15 cellular contexts compared by ENCODE assay signal in the genomic region with DNA sequence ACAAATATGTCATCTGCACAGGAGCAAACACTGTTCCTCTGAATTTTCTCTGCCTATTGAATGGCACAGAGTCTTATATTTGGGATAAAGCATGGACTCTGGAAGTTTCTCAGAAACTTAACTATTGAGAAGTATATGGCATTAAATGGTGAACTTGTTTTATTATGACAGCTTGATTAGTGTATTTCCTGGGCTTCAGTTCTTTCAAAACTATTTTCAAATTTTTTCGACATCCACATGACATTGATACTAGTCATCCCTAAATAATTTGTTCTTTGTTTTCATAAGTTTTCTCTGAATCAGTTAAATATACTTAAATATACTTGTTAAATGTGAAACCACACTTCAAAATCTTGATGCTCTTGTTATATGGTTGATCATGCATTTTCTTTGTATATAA.
DNase-seq lines count a peak whose midpoint lies in the region; ATAC-seq and TF ChIP-seq lines count a peak whose summit lies in the region.
"Had no signal": no experiment of that assay in that cellular context is flagged by ENCODE, and none has a peak within 500 bp of the region (broad histone marks: within the 10 kb centered on the region; RNA-seq: fewer than 3 reads in every experiment).

No MANE protein-coding gene starts in this region.

- H3K4me3 ChIP-seq in mammary epithelial cell (replicated peaks in 1 of 3; ENCODE audit: insufficient read depth in 1 of 3, low read depth in 2 of 3, low read length in 3 of 3) (no peak overlapping the region), breast epithelium (no peak overlapping the region), sigmoid colon (no peak overlapping the region)
- H3K4me3 ChIP-seq: A549 had no signal

- CTCF ChIA-PET in mammary epithelial cell (lab: Charles Lee; ENCODE audit: low non-redundant PET) = no interaction called here

- H3K4me3 Mint-ChIP-seq in stimulated activated effector memory CD8-positive, alpha-beta T cell treated with anti-CD3 and anti-CD28 coated beads, Interleukin-12 subunit alpha, Interleukin-12 subunit beta, amount 100 ng/mL, for 72 hours = no peak overlapping the region
- H3K4me3 Mint-ChIP-seq: CD4-positive, alpha-beta T cell; H9 had no signal

- H3K4me2 ChIP-seq in mammary epithelial cell (ENCODE audit: insufficient read depth, low read depth, low read length) = no peak overlapping the region
- H3K4me2 ChIP-seq: A549 had no signal

- no peak overlapping the region for H3K27ac Mint-ChIP-seq in stimulated activated effector memory CD8-positive, alpha-beta T cell treated with anti-CD3 and anti-CD28 coated beads, Interleukin-12 subunit alpha, Interleukin-12 subunit beta, amount 100 ng/mL, for 72 hours
- H3K27ac Mint-ChIP-seq: CD4-positive, alpha-beta T cell; H9 had no signal

- no peaks in the 10 kb centered on the region for H3K9me3 ChIP-seq in mammary epithelial cell (replicated peaks; ENCODE audit: insufficient read depth, low read length)
- H3K9me3 ChIP-seq in breast epithelium = peaks cover 0 to 17% of the 10 kb centered on the region in 2 donors
- H3K9me3 ChIP-seq in sigmoid colon = peaks cover 0 to 4% (median 1%) of the 10 kb centered on the region in 4 donors
- H3K9me3 ChIP-seq: A549, Caco-2 had no signal

- H3K9ac ChIP-seq in mammary epithelial cell (ENCODE audit: insufficient read depth, low read length) = no peak overlapping the region

- H3K27ac ChIP-seq in mammary epithelial cell (ENCODE audit: insufficient read depth, low read depth, low read length) (no peak overlapping the region), breast epithelium (no peak overlapping the region), sigmoid colon (no peak overlapping the region)
- H3K27ac ChIP-seq: 22Rv1, A549, C4-2B had no signal

- H3K4me1 Mint-ChIP-seq in stimulated activated effector memory CD8-positive, alpha-beta T cell treated with anti-CD3 and anti-CD28 coated beads, Interleukin-12 subunit alpha, Interleukin-12 subunit beta, amount 100 ng/mL, for 72 hours = no peaks in the 10 kb centered on the region
- H3K4me1 Mint-ChIP-seq: H9 had no signal

- no peak for TF ChIP-seq EP300 in sigmoid colon (IDR thresholded peaks at IDR 0.05)

- 43% methylated on average over 1 of the region's 1 CpG for WGBS in mammary epithelial cell (ENCODE audit: low coverage, missing lambda C conversion rate)
- 95% methylated on average over 1 of the region's 1 CpG for WGBS in sigmoid colon, 2 donors

- no peaks in the 10 kb centered on the region for H3K4me1 ChIP-seq in mammary epithelial cell (ENCODE audit: insufficient read depth, low read length)
- no peaks in the 10 kb centered on the region for H3K4me1 ChIP-seq in breast epithelium
- no peaks in the 10 kb centered on the region for H3K4me1 ChIP-seq in sigmoid colon
- H3K4me1 ChIP-seq: A549, Caco-2 had no signal

- H3K9me3 Mint-ChIP-seq in stimulated activated effector memory CD8-positive, alpha-beta T cell treated with anti-CD3 and anti-CD28 coated beads, Interleukin-12 subunit alpha, Interleukin-12 subunit beta, amount 100 ng/mL, for 72 hours = no peaks in the 10 kb centered on the region

- H3K27me3 ChIP-seq in mammary epithelial cell (ENCODE audit: insufficient read depth, low read length) (no peaks in the 10 kb centered on the region), breast epithelium (no peaks in the 10 kb centered on the region), sigmoid colon (no peaks in the 10 kb centered on the region)

- in situ Hi-C loops in mammary epithelial cell (cut with MboI; ENCODE audit: low sequenced_read_pairs in 2 of 2) = no loop called here

- peak; percentile 5 for DNase-seq in mammary epithelial cell
- no peak for DNase-seq in breast epithelium (ENCODE audit: low spot score in 2 of 2)
- peak; percentile 28 for DNase-seq in M059J (ENCODE audit: low read depth)
- peak; percentile 0 for DNase-seq in fibroblast of peridontal ligament (ENCODE audit: extremely low read depth)
- no peak for DNase-seq in sigmoid colon
- no peak for DNase-seq in NCI-H446 (lab: John Stamatoyannopoulos, UW)
- no peak for DNase-seq in stimulated activated effector memory CD8-positive, alpha-beta T cell treated with anti-CD3 and anti-CD28 coated beads, Interleukin-12 subunit alpha, Interleukin-12 subunit beta, amount 100 ng/mL, for 72 hours (ENCODE audit: low spot score in 2 of 2)
- DNase-seq: AML-193; Caco-2; CD4-positive, alpha-beta T cell; H9 had no signal

- BruUV-seq in mammary epithelial cell (replicated peaks; lab: Mats Ljungman, UMichigan) = no TSS peak

- no peak for TF ChIP-seq CTCF in mammary epithelial cell (conservative IDR thresholded peaks at IDR 0.05 in 1 of 2, IDR thresholded peaks at IDR 0.05 in 1 of 2; ENCODE audit: extremely low read depth in 1 of 2, insufficient read depth in 1 of 2, low read depth in 1 of 2, low read length in 2 of 2)
- TF ChIP-seq CTCF in breast epithelium (IDR thresholded peaks at IDR 0.05) = no peak
- no peak for TF ChIP-seq CTCF in sigmoid colon (IDR thresholded peaks at IDR 0.05)

- H4K20me1 ChIP-seq in mammary epithelial cell (ENCODE audit: insufficient read depth, low read length) = no peaks in the 10 kb centered on the region

- H3K36me3 ChIP-seq in mammary epithelial cell (ENCODE audit: insufficient read depth, low read length) = no peaks in the 10 kb centered on the region
- H3K36me3 ChIP-seq in breast epithelium = no peaks in the 10 kb centered on the region
- no peaks in the 10 kb centered on the region for H3K36me3 ChIP-seq in sigmoid colon

- no peak for ATAC-seq in GM19455 (IDR thresholded peaks at IDR 0.05; ENCODE audit: unreplicated experiment)
- no peak for ATAC-seq in stimulated activated effector memory CD8-positive, alpha-beta T cell treated with anti-CD3 and anti-CD28 coated beads, Interleukin-12 subunit alpha, Interleukin-12 subunit beta, amount 100 ng/mL, for 72 hours
- ATAC-seq: A549 had no signal

- intact Hi-C loops in mammary epithelial cell (cut with micrococcal nuclease) (no loop called here), breast epithelium (cut with DNase I; ENCODE audit: low total_unique reads) (no loop called here), sigmoid colon (cut with DNase I) (no loop called here)

- no peaks in the 10 kb centered on the region for H3K79me2 ChIP-seq in mammary epithelial cell (ENCODE audit: insufficient read depth, low read length)

- dilution Hi-C loops in mammary epithelial cell (cut with HindIII; ENCODE audit: low sequenced_read_pairs) = no loop called here

- H2AFZ ChIP-seq in mammary epithelial cell (ENCODE audit: low read depth, low read length) = no peak overlapping the region

- TF ChIP-seq POLR2A in breast epithelium (IDR thresholded peaks at IDR 0.05) = no peak
- TF ChIP-seq POLR2A in sigmoid colon (IDR thresholded peaks at IDR 0.05) = no peak

- no peaks in the 10 kb centered on the region for H3K36me3 Mint-ChIP-seq in stimulated activated effector memory CD8-positive, alpha-beta T cell treated with anti-CD3 and anti-CD28 coated beads, Interleukin-12 subunit alpha, Interleukin-12 subunit beta, amount 100 ng/mL, for 72 hours

Comparison
In these comparisons a context has a peak if more than half of its experiments do, and no peak if none do; other contexts are left out.
1. DNase-seq: peak in mammary epithelial cell (single experiment), M059J (single experiment) and fibroblast of peridontal ligament (single experiment); none in breast epithelium (0 of 2), sigmoid colon (single experiment), NCI-H446 (0 of 2) and stimulated activated effector memory CD8-positive, alpha-beta T cell treated with anti-CD3 and anti-CD28 coated beads, Interleukin-12 subunit alpha, Interleukin-12 subunit beta, amount 100 ng/mL, for 72 hours (0 of 2).